ENCODE assay signal across 25 cellular contexts in the genomic region with DNA sequence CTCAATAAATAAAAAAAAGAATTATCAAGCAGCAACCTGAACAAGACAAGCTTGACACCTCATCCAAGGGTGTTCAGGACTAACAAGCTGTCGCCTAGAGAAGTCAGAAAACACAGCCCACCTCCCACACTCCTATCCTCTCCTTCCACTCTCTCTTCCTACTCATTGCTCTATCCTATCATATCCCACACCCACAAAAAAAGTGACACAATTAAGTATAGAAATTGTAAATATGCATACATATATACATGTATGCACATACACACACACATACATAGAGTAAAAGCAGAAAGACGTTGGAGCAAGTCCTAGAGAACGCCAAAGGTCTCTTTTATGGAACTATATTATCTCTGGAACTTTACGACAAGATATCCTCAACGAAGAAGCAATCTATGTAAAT. TPM values are rescaled to one million over a fixed set of nuclear protein-coding genes. Genes with fewer than 3 reads are reported as not detected.
DNase-seq lines count a peak whose midpoint lies in the region; ATAC-seq, FAIRE-seq and TF ChIP-seq lines count a peak whose summit lies in the region.
"Had no signal": no experiment of that assay in that cellular context is flagged by ENCODE, and none has a peak within 500 bp of the region (broad histone marks: within the 10 kb centered on the region; RNA-seq: fewer than 3 reads in every experiment).

No MANE protein-coding gene starts in this region.

- H3K36me3 ChIP-seq in HEK293 (ENCODE audit: control insufficient read depth in 2 of 2, insufficient read depth in 1 of 2, low read length in 2 of 2) (peaks cover 6 to 8% of the 10 kb centered on the region in 2 experiments; a peak in 2 of 3 replicates), smooth muscle cell (ENCODE audit: low read depth) (no peaks in the 10 kb centered on the region), pancreas (peaks cover 0 to under 1% (median 0%) of the 10 kb centered on the region in 3 donors)

- POLR2A ChIA-PET in HEK293 (lab: Yijun Ruan, JAX): no interaction called here

- H3K4me3 ChIP-seq in HEK293 (ENCODE audit: low read depth, low read length) (no peak overlapping the region), smooth muscle cell (peak overlapping the region; percentile 21), pancreas (no peak overlapping the region)
- H3K4me3 ChIP-seq: GM12878, GM23338, HAP-1, SJSA1 had no signal

- intact Hi-C loops in pancreas (cut with DNase I): no loop called here

- CTCF ChIA-PET in HEK293 (lab: Yijun Ruan, JAX): interaction anchor here (1.4 kb wide), 1 partner anchor 22 kb away, joined by 7 read pairs; no protein-coding TSS in a partner anchor

- H4K20me1 ChIP-seq in smooth muscle cell (ENCODE audit: low read depth): peaks cover 44% of the 10 kb centered on the region

- ATAC-seq in pancreas: no peak
- ATAC-seq: GM12878, GM23338 had no signal

- no peak overlapping the region for H2AFZ ChIP-seq in smooth muscle cell (ENCODE audit: low read depth)
- H2AFZ ChIP-seq: GM23338 had no signal

- H3K9ac ChIP-seq in smooth muscle cell (ENCODE audit: low read depth): no peak overlapping the region

- peak; percentile 83 for DNase-seq in OCI-M1 (lab: John Stamatoyannopoulos, UW)
- peak; percentile 74 to 86 for DNase-seq in erythroblast (lab: John Stamatoyannopoulos, UW)
- DNase-seq in smooth muscle cell (lab: John Stamatoyannopoulos, UW; ENCODE audit: unreplicated experiment): no peak
- DNase-seq in pancreas: no peak
- no peak for DNase-seq in NCI-H2081 (lab: John Stamatoyannopoulos, UW)
- no peak for DNase-seq in H4 (ENCODE audit: low spot score)
- DNase-seq: C1 segment of cervical spinal cord; Caco-2; CD4-positive, alpha-beta memory T cell; DMS 273 treated with DMSO at 0.1 percent for 48 hours; DMS79; EL; GDM1; KG1; MM.1S; NCI-H2029 treated with DMSO at 0.1 percent for 48 hours; NCI-H2227 treated with DMSO at 0.1 percent for 48 hours; NCI-H526 treated with DMSO at 0.1 percent for 48 hours; Right ventricle myocardium superior; RPMI8226 had no signal

- no peak overlapping the region for H3K4me2 ChIP-seq in smooth muscle cell
- H3K4me2 ChIP-seq: GM23338 had no signal

- no peak for TF ChIP-seq CTCF in HEK293 (tag by site-specific recombination; IDR thresholded peaks at IDR 0.05)
- TF ChIP-seq CTCF in smooth muscle cell (IDR thresholded peaks at IDR 0.05; ENCODE audit: borderline replicate concordance, insufficient read depth, poor library complexity, severe bottlenecking): no peak
- no peak for TF ChIP-seq CTCF in pancreas (IDR thresholded peaks at IDR 0.05)

- peaks cover 58% of the 10 kb centered on the region for H3K79me2 ChIP-seq in smooth muscle cell (ENCODE audit: low read depth)

- no peak for TF ChIP-seq POLR2A in erythroblast (IDR thresholded peaks at IDR 0.05; ENCODE audit: low read length)

- no peaks in the 10 kb centered on the region for H3K4me1 ChIP-seq in HEK293 (ENCODE audit: control insufficient read depth, insufficient read depth, low read length)
- H3K4me1 ChIP-seq in smooth muscle cell (ENCODE audit: low read depth): no peaks in the 10 kb centered on the region
- H3K4me1 ChIP-seq in pancreas: peaks cover 0 to 27% (median 25%) of the 10 kb centered on the region in 3 donors

- no peaks in the 10 kb centered on the region for H3K9me3 ChIP-seq in HEK293 (ENCODE audit: control insufficient read depth, insufficient read depth, low read depth, low read length)
- no peaks in the 10 kb centered on the region for H3K9me3 ChIP-seq in smooth muscle cell (replicated peaks; ENCODE audit: low read depth)
- no peaks in the 10 kb centered on the region for H3K9me3 ChIP-seq in pancreas
- H3K9me3 ChIP-seq: Caco-2, HAP-1, SJSA1 had no signal

- H3K27ac ChIP-seq in HEK293 (ENCODE audit: extremely low read depth, low read depth, low read length) (no peak overlapping the region), smooth muscle cell (ENCODE audit: low read depth) (no peak overlapping the region), pancreas (no peak overlapping the region)
- H3K27ac ChIP-seq: SJSA1 had no signal

- no peaks in the 10 kb centered on the region for H3F3A ChIP-seq in smooth muscle cell (ENCODE audit: low read depth)

- H3K27me3 ChIP-seq in smooth muscle cell (ENCODE audit: low read depth): no peaks in the 10 kb centered on the region
- H3K27me3 ChIP-seq in pancreas: no peaks in the 10 kb centered on the region
- H3K27me3 ChIP-seq: SJSA1 had no signal

- WGBS in smooth muscle cell (ENCODE audit: low lambda C conversion rate): 93% methylated on average over 5 of the region's 5 CpGs
- WGBS in pancreas, 2 donors: 82 to 87% methylated on average over 5 of the region's 5 CpGs

- no peak for FAIRE-seq in pancreas (lab: Jason Lieb, UNC)
- FAIRE-seq: GM12878 had no signal

TF ChIP-seq in HEK293, 187 proteins besides CTCF, POLR2A, EP300 and RAD21:
- TF ChIP-seq ZNF121 (tag by site-specific recombination; IDR thresholded peaks at IDR 0.05) (no peak), EGR2 (tag by site-specific recombination; IDR thresholded peaks at IDR 0.05; ENCODE audit: low read depth) (0 out of 2 replicates have a peak, but pooled peaks have one; percentile 23)

RNA-seq across cellular contexts. Expression of a gene that starts 5.3 kb away (rescaled TPM):
- 51.1 and 72.0 TPM in 2 replicates for total RNA-seq in smooth muscle cell
- 28.8 and 31.2 TPM in 2 replicates for polyA plus RNA-seq in smooth muscle cell
- total RNA-seq in pancreas: 10 to 100 TPM; 26.6 to 36.7 (median 31.1) TPM
- 10 to 100 TPM; 29.1 to 33.2 TPM for polyA plus RNA-seq in pancreas
- total RNA-seq in H4 (2014; rRNA removed; shearing (Covaris generic)): 16.2 and 18.2 TPM in 2 replicates

RNA-seq across cellular contexts. Expression of a gene that starts 35.8 kb away (rescaled TPM):
- 71.3 and 79.2 TPM in 2 replicates for total RNA-seq in smooth muscle cell
- polyA plus RNA-seq in smooth muscle cell: 78.7 and 80.0 TPM in 2 replicates
- total RNA-seq in pancreas: 10 to 100 TPM; 31.8 to 55.1 (median 43.1) TPM
- polyA plus RNA-seq in pancreas: 10 to 100 TPM; 25.5 to 52.6 TPM
- 46.2 and 53.1 TPM in 2 replicates for total RNA-seq in H4 (2014; rRNA removed; shearing (Covaris generic))

Comparison
In these comparisons a context has a peak if more than half of its experiments do, and no peak if none do; other contexts are left out.
1. DNase-seq: peak in OCI-M1 (single experiment) and erythroblast (2 of 2); none in smooth muscle cell (single experiment), pancreas (0 of 6), NCI-H2081 (0 of 2) and H4 (single experiment).